ENCODE assay signal across 10 cellular contexts in genomic region chr7:110522751-110523200, GRCh38.
DNase-seq lines count a peak whose midpoint lies in the region; ATAC-seq and TF ChIP-seq lines count a peak whose summit lies in the region.
"Had no signal": no experiment of that assay in that cellular context is flagged by ENCODE, and none has a peak within 500 bp of the region (broad histone marks: within the 10 kb centered on the region; RNA-seq: fewer than 3 reads in every experiment).

No MANE protein-coding gene starts in this region.

- DNase-seq in DMS53 (lab: John Stamatoyannopoulos, UW) (peak; percentile 98), NCI-H1092 treated with DMSO at 0.1 percent for 48 hours (lab: John Stamatoyannopoulos, UW) (peak; percentile 84), SHP77 (lab: John Stamatoyannopoulos, UW) (peak; percentile 46 to 51), left lobe of liver (ENCODE audit: low spot score) (peak; percentile 65), endothelial cell (ENCODE audit: low spot score) (no peak), epidermal melanocyte (ENCODE audit: insufficient read length, low spot score) (no peak)
- no peak for DNase-seq in activated CD8-positive, alpha-beta T cell treated with anti-CD3 and anti-CD28 coated beads for 36 hours
- DNase-seq: activated naive CD4-positive, alpha-beta T cell treated with anti-CD3 and anti-CD28 coated beads, Interleukin-2, amount 50 U/mL, for 16 hours; left cardiac atrium had no signal

- H3K9me3 Mint-ChIP-seq in endothelial cell (ENCODE audit: unreplicated experiment): peaks cover 7% of the 10 kb centered on the region
- no peaks in the 10 kb centered on the region for H3K9me3 Mint-ChIP-seq in activated CD8-positive, alpha-beta T cell treated with anti-CD3 and anti-CD28 coated beads for 36 hours

- no peak overlapping the region for H3K4me3 Mint-ChIP-seq in endothelial cell (ENCODE audit: unreplicated experiment)
- no peak overlapping the region for H3K4me3 Mint-ChIP-seq in activated CD8-positive, alpha-beta T cell treated with anti-CD3 and anti-CD28 coated beads for 36 hours

- intact Hi-C loops in activated CD8-positive, alpha-beta T cell treated with anti-CD3 and anti-CD28 coated beads for 36 hours (cut with micrococcal nuclease): no loop called here

- POLR2A ChIA-PET in activated CD8-positive, alpha-beta T cell treated with anti-CD3 and anti-CD28 coated beads for 36 hours (lab: Charles Lee): no interaction called here

- no peaks in the 10 kb centered on the region for H3K4me1 Mint-ChIP-seq in endothelial cell (ENCODE audit: unreplicated experiment)
- H3K4me1 Mint-ChIP-seq in activated CD8-positive, alpha-beta T cell treated with anti-CD3 and anti-CD28 coated beads for 36 hours (ENCODE audit: low read depth): no peaks in the 10 kb centered on the region

- no peak for TF ChIP-seq CTCF in endothelial cell (IDR thresholded peaks at IDR 0.05; ENCODE audit: unreplicated experiment)
- no peak for TF ChIP-seq CTCF in activated CD8-positive, alpha-beta T cell treated with anti-CD3 and anti-CD28 coated beads for 36 hours (IDR thresholded peaks at IDR 0.05)

- H3K27me3 Mint-ChIP-seq in endothelial cell (ENCODE audit: unreplicated experiment): peaks cover 2% of the 10 kb centered on the region
- H3K27me3 Mint-ChIP-seq in activated CD8-positive, alpha-beta T cell treated with anti-CD3 and anti-CD28 coated beads for 36 hours: no peaks in the 10 kb centered on the region

- H3K36me3 Mint-ChIP-seq in endothelial cell (ENCODE audit: low read depth, unreplicated experiment): peaks cover 5% of the 10 kb centered on the region
- no peaks in the 10 kb centered on the region for H3K36me3 Mint-ChIP-seq in activated CD8-positive, alpha-beta T cell treated with anti-CD3 and anti-CD28 coated beads for 36 hours (ENCODE audit: low read depth)

- ATAC-seq in left lobe of liver: peak; percentile 87
- no peak for ATAC-seq in activated CD8-positive, alpha-beta T cell treated with anti-CD3 and anti-CD28 coated beads for 36 hours
- no peak for ATAC-seq in HG02623 (IDR thresholded peaks at IDR 0.05; ENCODE audit: unreplicated experiment)

- no peak overlapping the region for H3K27ac Mint-ChIP-seq in endothelial cell (ENCODE audit: unreplicated experiment)
- H3K27ac Mint-ChIP-seq in activated CD8-positive, alpha-beta T cell treated with anti-CD3 and anti-CD28 coated beads for 36 hours: no peak overlapping the region

- CTCF ChIA-PET in activated CD8-positive, alpha-beta T cell treated with anti-CD3 and anti-CD28 coated beads for 36 hours (lab: Charles Lee): no interaction called here

Comparison
In these comparisons a context has a peak if more than half of its experiments do, and no peak if none do; other contexts are left out.
1. DNase-seq: peak in DMS53 (single experiment), NCI-H1092 treated with DMSO at 0.1 percent for 48 hours (single experiment), SHP77 (2 of 2) and left lobe of liver (single experiment); none in endothelial cell (single experiment), epidermal melanocyte (single experiment) and activated CD8-positive, alpha-beta T cell treated with anti-CD3 and anti-CD28 coated beads for 36 hours (single experiment).